ENCODE assay signal across 1 cellular context in the genomic region with DNA sequence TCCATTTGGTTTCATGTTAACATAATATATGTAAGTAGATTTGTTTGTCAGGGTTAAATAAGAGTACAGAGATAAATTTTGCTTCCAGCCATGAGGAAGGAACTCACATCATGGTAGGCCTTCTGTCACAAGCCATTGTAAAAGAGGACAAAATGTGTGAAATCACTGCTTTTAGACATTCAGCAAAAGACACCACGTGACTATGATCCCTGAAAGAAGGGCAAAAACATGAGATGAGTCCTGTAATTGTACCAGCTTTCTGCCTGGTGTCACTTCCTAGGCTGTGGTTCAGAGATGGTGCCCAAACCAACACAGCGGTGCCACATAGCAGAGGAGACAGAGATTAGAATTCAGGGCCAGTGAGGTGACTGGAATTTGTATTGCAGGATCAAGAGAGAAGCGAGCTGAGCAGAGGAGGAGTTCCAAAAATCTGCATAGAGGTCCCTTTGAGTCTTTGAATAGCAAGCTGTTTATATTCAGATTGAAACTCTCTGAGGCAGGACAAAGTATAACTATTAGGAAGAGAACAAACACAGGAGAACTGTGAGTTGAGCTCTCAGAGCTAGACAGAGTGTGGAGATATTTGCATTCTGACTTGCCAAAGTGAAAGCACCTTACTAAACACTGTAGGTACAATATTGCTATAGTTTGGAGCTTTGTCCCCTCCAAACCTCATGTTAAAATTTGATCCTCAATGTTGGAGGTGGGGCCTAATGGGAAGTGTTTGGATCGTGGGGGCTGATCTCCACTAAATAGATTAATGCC.
TF ChIP-seq lines count a peak whose summit lies in the region.

No MANE protein-coding gene starts in this region.

TF ChIP-seq in H1, 55 proteins besides CTCF, POLR2A, EP300 and RAD21:
- TF ChIP-seq EZH2 (IDR thresholded peaks at IDR 0.05; ENCODE audit: low read depth, low read length, severe bottlenecking) (no peak), SIRT6 (IDR thresholded peaks at IDR 0.05; ENCODE audit: low read length) (no peak), BCL11A (IDR thresholded peaks at IDR 0.05; ENCODE audit: low read depth in 2 of 2, low read length in 2 of 2) (no peak), CHD1 (IDR thresholded peaks at IDR 0.05; ENCODE audit: low read depth, low read length) (no peak), SP4 (IDR thresholded peaks at IDR 0.05; ENCODE audit: low read length) (no peak), TAF1 (IDR thresholded peaks at IDR 0.05; ENCODE audit: low read depth, low read length) (no peak), KDM4A (IDR thresholded peaks at IDR 0.05; ENCODE audit: low read depth, low read length, severe bottlenecking) (no peak), CEBPB (IDR thresholded peaks at IDR 0.05; ENCODE audit: low read depth, low read length) (no peak), SUZ12 (IDR thresholded peaks at IDR 0.05; ENCODE audit: low read length) (no peak), RBBP5 (IDR thresholded peaks at IDR 0.05; ENCODE audit: borderline replicate concordance, low read depth, low read length) (no peak), POLR2AphosphoS5 (IDR thresholded peaks at IDR 0.05; ENCODE audit: low read depth, low read length) (no peak), SIN3A (conservative IDR thresholded peaks at IDR 0.05 in 1 of 2, IDR thresholded peaks at IDR 0.05 in 1 of 2; ENCODE audit: low read depth in 1 of 2, low read length in 2 of 2) (no peak), TAF7 (optimal IDR thresholded peaks at IDR 0.05; ENCODE audit: borderline replicate concordance, low read depth, low read length) (no peak), PHF8 (conservative IDR thresholded peaks at IDR 0.05; ENCODE audit: low read depth, low read length) (no peak), SP2 (IDR thresholded peaks at IDR 0.05; ENCODE audit: low read length) (no peak)
- TF ChIP-seq, protein P1, sequence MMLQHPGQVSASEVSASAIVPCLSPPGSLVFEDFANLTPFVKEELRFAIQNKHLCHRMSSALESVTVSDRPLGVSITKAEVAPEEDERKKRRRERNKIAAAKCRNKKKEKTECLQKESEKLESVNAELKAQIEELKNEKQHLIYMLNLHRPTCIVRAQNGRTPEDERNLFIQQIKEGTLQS (IDR thresholded peaks at IDR 0.05; ENCODE audit: insufficient read depth, low read depth, low read length), result no peak
- TF ChIP-seq, protein P2, sequence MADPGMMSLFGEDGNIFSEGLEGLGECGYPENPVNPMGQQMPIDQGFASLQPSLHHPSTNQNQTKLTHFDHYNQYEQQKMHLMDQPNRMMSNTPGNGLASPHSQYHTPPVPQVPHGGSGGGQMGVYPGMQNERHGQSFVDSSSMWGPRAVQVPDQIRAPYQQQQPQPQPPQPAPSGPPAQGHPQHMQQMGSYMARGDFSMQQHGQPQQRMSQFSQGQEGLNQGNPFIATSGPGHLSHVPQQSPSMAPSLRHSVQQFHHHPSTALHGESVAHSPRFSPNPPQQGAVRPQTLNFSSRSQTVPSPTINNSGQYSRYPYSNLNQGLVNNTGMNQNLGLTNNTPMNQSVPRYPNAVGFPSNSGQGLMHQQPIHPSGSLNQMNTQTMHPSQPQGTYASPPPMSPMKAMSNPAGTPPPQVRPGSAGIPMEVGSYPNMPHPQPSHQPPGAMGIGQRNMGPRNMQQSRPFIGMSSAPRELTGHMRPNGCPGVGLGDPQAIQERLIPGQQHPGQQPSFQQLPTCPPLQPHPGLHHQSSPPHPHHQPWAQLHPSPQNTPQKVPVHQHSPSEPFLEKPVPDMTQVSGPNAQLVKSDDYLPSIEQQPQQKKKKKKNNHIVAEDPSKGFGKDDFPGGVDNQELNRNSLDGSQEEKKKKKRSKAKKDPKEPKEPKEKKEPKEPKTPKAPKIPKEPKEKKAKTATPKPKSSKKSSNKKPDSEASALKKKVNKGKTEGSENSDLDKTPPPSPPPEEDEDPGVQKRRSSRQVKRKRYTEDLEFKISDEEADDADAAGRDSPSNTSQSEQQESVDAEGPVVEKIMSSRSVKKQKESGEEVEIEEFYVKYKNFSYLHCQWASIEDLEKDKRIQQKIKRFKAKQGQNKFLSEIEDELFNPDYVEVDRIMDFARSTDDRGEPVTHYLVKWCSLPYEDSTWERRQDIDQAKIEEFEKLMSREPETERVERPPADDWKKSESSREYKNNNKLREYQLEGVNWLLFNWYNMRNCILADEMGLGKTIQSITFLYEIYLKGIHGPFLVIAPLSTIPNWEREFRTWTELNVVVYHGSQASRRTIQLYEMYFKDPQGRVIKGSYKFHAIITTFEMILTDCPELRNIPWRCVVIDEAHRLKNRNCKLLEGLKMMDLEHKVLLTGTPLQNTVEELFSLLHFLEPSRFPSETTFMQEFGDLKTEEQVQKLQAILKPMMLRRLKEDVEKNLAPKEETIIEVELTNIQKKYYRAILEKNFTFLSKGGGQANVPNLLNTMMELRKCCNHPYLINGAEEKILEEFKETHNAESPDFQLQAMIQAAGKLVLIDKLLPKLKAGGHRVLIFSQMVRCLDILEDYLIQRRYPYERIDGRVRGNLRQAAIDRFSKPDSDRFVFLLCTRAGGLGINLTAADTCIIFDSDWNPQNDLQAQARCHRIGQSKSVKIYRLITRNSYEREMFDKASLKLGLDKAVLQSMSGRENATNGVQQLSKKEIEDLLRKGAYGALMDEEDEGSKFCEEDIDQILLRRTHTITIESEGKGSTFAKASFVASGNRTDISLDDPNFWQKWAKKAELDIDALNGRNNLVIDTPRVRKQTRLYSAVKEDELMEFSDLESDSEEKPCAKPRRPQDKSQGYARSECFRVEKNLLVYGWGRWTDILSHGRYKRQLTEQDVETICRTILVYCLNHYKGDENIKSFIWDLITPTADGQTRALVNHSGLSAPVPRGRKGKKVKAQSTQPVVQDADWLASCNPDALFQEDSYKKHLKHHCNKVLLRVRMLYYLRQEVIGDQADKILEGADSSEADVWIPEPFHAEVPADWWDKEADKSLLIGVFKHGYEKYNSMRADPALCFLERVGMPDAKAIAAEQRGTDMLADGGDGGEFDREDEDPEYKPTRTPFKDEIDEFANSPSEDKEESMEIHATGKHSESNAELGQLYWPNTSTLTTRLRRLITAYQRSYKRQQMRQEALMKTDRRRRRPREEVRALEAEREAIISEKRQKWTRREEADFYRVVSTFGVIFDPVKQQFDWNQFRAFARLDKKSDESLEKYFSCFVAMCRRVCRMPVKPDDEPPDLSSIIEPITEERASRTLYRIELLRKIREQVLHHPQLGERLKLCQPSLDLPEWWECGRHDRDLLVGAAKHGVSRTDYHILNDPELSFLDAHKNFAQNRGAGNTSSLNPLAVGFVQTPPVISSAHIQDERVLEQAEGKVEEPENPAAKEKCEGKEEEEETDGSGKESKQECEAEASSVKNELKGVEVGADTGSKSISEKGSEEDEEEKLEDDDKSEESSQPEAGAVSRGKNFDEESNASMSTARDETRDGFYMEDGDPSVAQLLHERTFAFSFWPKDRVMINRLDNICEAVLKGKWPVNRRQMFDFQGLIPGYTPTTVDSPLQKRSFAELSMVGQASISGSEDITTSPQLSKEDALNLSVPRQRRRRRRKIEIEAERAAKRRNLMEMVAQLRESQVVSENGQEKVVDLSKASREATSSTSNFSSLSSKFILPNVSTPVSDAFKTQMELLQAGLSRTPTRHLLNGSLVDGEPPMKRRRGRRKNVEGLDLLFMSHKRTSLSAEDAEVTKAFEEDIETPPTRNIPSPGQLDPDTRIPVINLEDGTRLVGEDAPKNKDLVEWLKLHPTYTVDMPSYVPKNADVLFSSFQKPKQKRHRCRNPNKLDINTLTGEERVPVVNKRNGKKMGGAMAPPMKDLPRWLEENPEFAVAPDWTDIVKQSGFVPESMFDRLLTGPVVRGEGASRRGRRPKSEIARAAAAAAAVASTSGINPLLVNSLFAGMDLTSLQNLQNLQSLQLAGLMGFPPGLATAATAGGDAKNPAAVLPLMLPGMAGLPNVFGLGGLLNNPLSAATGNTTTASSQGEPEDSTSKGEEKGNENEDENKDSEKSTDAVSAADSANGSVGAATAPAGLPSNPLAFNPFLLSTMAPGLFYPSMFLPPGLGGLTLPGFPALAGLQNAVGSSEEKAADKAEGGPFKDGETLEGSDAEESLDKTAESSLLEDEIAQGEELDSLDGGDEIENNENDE (IDR thresholded peaks at IDR 0.05; ENCODE audit: insufficient replicate concordance, low read length), result no peak
